ENCODE assay signal across 8 cellular contexts in genomic region chr19:1315470-1316166, GRCh38. TPM values are rescaled to one million over a fixed set of nuclear protein-coding genes. Genes with fewer than 3 reads are reported as not detected.
DNase-seq lines count a peak whose midpoint lies in the region; ATAC-seq and TF ChIP-seq lines count a peak whose summit lies in the region.

No MANE protein-coding gene starts in this region.

- DNase-seq in ACHN (peak; percentile 52), GM13976 (ENCODE audit: low spot score) (peak; percentile 89), RPMI8226 (peak; percentile 68), cardiac fibroblast (ENCODE audit: low read depth in 2 of 2) (peak; percentile 54 to 59), kidney epithelial cell (ENCODE audit: low read depth) (no peak)
- peak; percentile 23 to 24 for DNase-seq in stimulated activated CD4-positive, alpha-beta T cell treated with anti-CD3 and anti-CD28 coated beads, Interleukin-4, amount 100 ng/mL, for 48 hours (ENCODE audit: low read depth in 2 of 2)

- H3K27me3 ChIP-seq in kidney epithelial cell (ENCODE audit: control insufficient read depth, insufficient read depth, low read length), result peaks cover 40% of the 10 kb centered on the region

- ATAC-seq in HG03565 (IDR thresholded peaks at IDR 0.05; ENCODE audit: unreplicated experiment) (no peak), HG02981 (IDR thresholded peaks at IDR 0.05; ENCODE audit: unreplicated experiment) (no peak)

- no peaks in the 10 kb centered on the region for H3K36me3 ChIP-seq in kidney epithelial cell (ENCODE audit: control insufficient read depth, insufficient read depth, low read length)

- H3K4me3 ChIP-seq in cardiac fibroblast (replicated peaks in 1 of 2; ENCODE audit: low read depth in 2 of 2, low read length in 2 of 2) (no peak overlapping the region), kidney epithelial cell (ENCODE audit: low read depth, low read length) (no peak overlapping the region)

- in situ Hi-C loops in ACHN (cut with HindIII; ENCODE audit: low pct_ligation_motif_present, low pct_unique_long_range_greater_than_20kb, low sequenced_read_pairs) (no loop called here), GM13976 (cut with MboI; ENCODE audit: low sequenced_read_pairs, unreplicated experiment) (no loop called here)

- TF ChIP-seq CTCF in GM13976 (IDR thresholded peaks at IDR 0.05; ENCODE audit: borderline replicate concordance, control extremely low read depth, extremely low read depth, insufficient read depth, missing control alignments), result peak; percentile 80
- TF ChIP-seq CTCF in cardiac fibroblast (IDR thresholded peaks at IDR 0.05; ENCODE audit: low read depth, low read length), result peak; percentile 26
- TF ChIP-seq CTCF in kidney epithelial cell (IDR thresholded peaks at IDR 0.05; ENCODE audit: insufficient read depth, low read length, poor library complexity, severe bottlenecking), result peak; percentile 53

RNA-seq across cellular contexts. Expression of gene EFNA2, which starts 29.9 kb away (rescaled TPM):
- 3.1 and 5.3 TPM in 2 replicates for total RNA-seq in kidney epithelial cell

RNA-seq across cellular contexts. Expression of gene FAM174C, which starts 40.3 kb away (rescaled TPM):
- total RNA-seq in kidney epithelial cell, result 58.5 and 75.0 TPM in 2 replicates

RNA-seq across cellular contexts. Expression of gene CIRBP, which starts 46.5 kb away (rescaled TPM):
- total RNA-seq in kidney epithelial cell, result 298 and 403 TPM in 2 replicates

Comparison
In these comparisons a context has a peak if more than half of its experiments do, and no peak if none do; other contexts are left out.
1. CTCF ChIP-seq: peak in every context shown above with its lines; median percentile 80 in GM13976; 53 in kidney epithelial cell; 26 in cardiac fibroblast.